8 cellular contexts compared by ENCODE assay signal in genomic region chr15:42494998-42495360, GRCh38. TPM values are rescaled to one million over a fixed set of nuclear protein-coding genes. Genes with fewer than 3 reads are reported as not detected.
A peak's percentile ranks its signal among the peaks of the same experiment; 100 is the strongest.
DNase-seq lines count a peak whose midpoint lies in the region; ATAC-seq and TF ChIP-seq lines count a peak whose summit lies in the region.

No MANE protein-coding gene starts in this region.

- no peaks in the 10 kb centered on the region for H3K27me3 ChIP-seq in SK-N-SH (ENCODE audit: insufficient read depth)
- no peaks in the 10 kb centered on the region for H3K27me3 ChIP-seq in duodenal mucosa (ENCODE audit: control insufficient read depth in 1 of 2, insufficient read depth in 2 of 2, low read length in 2 of 2)

- H3K9me2 ChIP-seq in SK-N-SH: no peaks in the 10 kb centered on the region

- peak; percentile 37 for DNase-seq in activated naive CD4-positive, alpha-beta T cell treated with Interleukin-2 at 50 U/mL for 16 hours
- no peak for DNase-seq in activated naive CD4-positive, alpha-beta T cell treated with anti-CD3 and anti-CD28 coated beads, Interleukin-2, amount 50 U/mL, for 16 hours
- peak; percentile 27 for DNase-seq in SK-N-SH
- peak in 1 of 2 donors; percentile 79 for DNase-seq in lower leg skin (ENCODE audit: low spot score in 2 of 2)
- peak; percentile 56 for DNase-seq in stromal cell of bone marrow (ENCODE audit: low read depth)
- no peak for DNase-seq in GM13977 (ENCODE audit: low spot score)

- peak in 1 of 2 experiments; percentile 64; a peak in 2 of 4 replicates for TF ChIP-seq EP300 in SK-N-SH (IDR thresholded peaks at IDR 0.05; ENCODE audit: borderline replicate concordance in 1 of 2, low read depth in 1 of 2, low read length in 1 of 2)

- H3F3A ChIP-seq in SK-N-SH (replicated peaks; ENCODE audit: insufficient read depth): peaks cover 44% of the 10 kb centered on the region

- H3K9ac ChIP-seq in SK-N-SH (peak overlapping the region; percentile 86), duodenal mucosa (ENCODE audit: low read depth in 1 of 2, low read length in 2 of 2) (peak overlapping the region; percentile 87 to 90)

- in situ Hi-C loops in GM13977 (cut with MboI; ENCODE audit: low pct_unique_long_range_greater_than_20kb, low sequenced_read_pairs, unreplicated experiment): no loop called here

- TF ChIP-seq CTCF in SK-N-SH (IDR thresholded peaks at IDR 0.05) (no peak), lower leg skin (IDR thresholded peaks at IDR 0.05) (no peak), GM13977 (IDR thresholded peaks at IDR 0.05; ENCODE audit: extremely low read depth, insufficient read depth, missing control alignments) (no peak)

- intact Hi-C loops in lower leg skin (cut with DNase I; ENCODE audit: low total_unique reads): no loop called here

- H3K4me2 ChIP-seq in SK-N-SH: peak overlapping the region; percentile 86

- no peak for ATAC-seq in GM21423 (IDR thresholded peaks at IDR 0.05; ENCODE audit: unreplicated experiment)

- H3K79me2 ChIP-seq in SK-N-SH (ENCODE audit: insufficient read depth): peaks cover 53% of the 10 kb centered on the region

- peaks cover 8 to 20% of the 10 kb centered on the region in 2 experiments for H3K4me1 ChIP-seq in SK-N-SH (ENCODE audit: control insufficient read depth in 1 of 2, insufficient read depth in 2 of 2, low read depth in 1 of 2, low read length in 1 of 2)
- H3K4me1 ChIP-seq in duodenal mucosa (ENCODE audit: control insufficient read depth in 1 of 2, insufficient read depth in 2 of 2, low read length in 2 of 2): peaks cover 16 to 36% of the 10 kb centered on the region in 2 donors

- CTCF ChIA-PET in SK-N-SH (lab: Yijun Ruan, JAX): interaction anchor here (1.3 to 1.4 kb wide), 2 partner anchors 8 to 23 kb away, joined by 3 read pairs; no protein-coding TSS in a partner anchor

- peaks cover 4% of the 10 kb centered on the region; the same call in 1 of the 2 replicates for H4K20me1 ChIP-seq in SK-N-SH (ENCODE audit: insufficient read depth)

- no peak for TF ChIP-seq POLR2A in lower leg skin (IDR thresholded peaks at IDR 0.05)

- no peaks in the 10 kb centered on the region for H3K36me3 ChIP-seq in SK-N-SH (replicated peaks in 1 of 2; ENCODE audit: control insufficient read depth in 1 of 2, insufficient read depth in 2 of 2, low read length in 1 of 2)
- H3K36me3 ChIP-seq in duodenal mucosa (ENCODE audit: control insufficient read depth in 1 of 2, insufficient read depth in 2 of 2, low read length in 2 of 2): no peaks in the 10 kb centered on the region

- peak overlapping the region; percentile 90 to 99 for H3K27ac ChIP-seq in SK-N-SH (ENCODE audit: low read depth in 2 of 2, low read length in 1 of 2)
- H3K27ac ChIP-seq in duodenal mucosa (ENCODE audit: low read depth, low read length): peak overlapping the region; percentile 82

- POLR2A ChIA-PET in SK-N-SH (lab: Yijun Ruan, JAX): interaction anchor here (0.7 to 1.5 kb wide), 4 partner anchors 12 to 219 kb away, joined by 3 to 6 read pairs (median 5); partner anchors contain the start of genes HAUS2, LRRC57 and STARD9

- no peak for TF ChIP-seq RAD21 in SK-N-SH (IDR thresholded peaks at IDR 0.05; ENCODE audit: low read length)

- H2AFZ ChIP-seq in SK-N-SH (ENCODE audit: low read depth): peak overlapping the region; percentile 74

- no peaks in the 10 kb centered on the region for H3K9me3 ChIP-seq in SK-N-SH
- no peaks in the 10 kb centered on the region for H3K9me3 ChIP-seq in duodenal mucosa (ENCODE audit: control insufficient read depth in 1 of 2, low read length in 2 of 2)

- H3K4me3 ChIP-seq in SK-N-SH (ENCODE audit: low read depth in 2 of 2, low read length in 1 of 2) (peak overlapping the region; percentile 73), duodenal mucosa (ENCODE audit: low read depth in 1 of 2, low read length in 2 of 2) (peak overlapping the region; percentile 81 to 96), lower leg skin (ENCODE audit: low read depth, poor library complexity, severe bottlenecking) (peak overlapping the region; percentile 65)

- 12% methylated on average over 10 of the region's 10 CpGs for WGBS in SK-N-SH (ENCODE audit: low lambda C conversion rate)
- WGBS in lower leg skin, 2 donors: 2 to 4% methylated on average over 10 of the region's 10 CpGs

TF ChIP-seq in SK-N-SH, 30 proteins besides CTCF, POLR2A, EP300 and RAD21:
- TF ChIP-seq USF2 (IDR thresholded peaks at IDR 0.05; ENCODE audit: borderline replicate concordance, low read depth, low read length) (no peak), SIN3A (IDR thresholded peaks at IDR 0.05; ENCODE audit: borderline replicate concordance, low read depth, low read length) (no peak), GABPA (IDR thresholded peaks at IDR 0.05; ENCODE audit: low read depth) (peak; percentile 56; the same call in 1 of the 2 replicates), YY1 (IDR thresholded peaks at IDR 0.05; ENCODE audit: low read depth) (no peak), NRF1 (IDR thresholded peaks at IDR 0.05; ENCODE audit: low read depth, low read length) (no peak)

RNA-seq across cellular contexts. Expression of gene SNAP23, which starts 0.5 kb away (rescaled TPM):
- polyA plus RNA-seq in SK-N-SH (2012; rRNA removed): 39.2 and 45.0 TPM in 2 replicates
- 52.1 and 62.7 TPM in 2 replicates for polyA plus RNA-seq in SK-N-SH (2012; cell fraction: cytosol; rRNA removed)
- polyA plus RNA-seq in SK-N-SH (2012; cell fraction: nucleus; rRNA removed): 17.6 and 52.3 TPM in 2 replicates
- total RNA-seq in lower leg skin: 10 to 100 TPM; 24.8 to 63.3 (median 42.4) TPM

RNA-seq across cellular contexts. Expression of gene ZNF106, which starts 4.0 kb away (rescaled TPM):
- 8.9 and 12.9 TPM in 2 replicates for polyA plus RNA-seq in SK-N-SH (2012; rRNA removed)
- 11.8 and 12.0 TPM in 2 replicates for polyA plus RNA-seq in SK-N-SH (2012; cell fraction: cytosol; rRNA removed)
- 5.3 and 9.7 TPM in 2 replicates for polyA plus RNA-seq in SK-N-SH (2012; cell fraction: nucleus; rRNA removed)
- total RNA-seq in lower leg skin: 10 to 100 TPM; 23.1 to 40.0 (median 31.1) TPM

RNA-seq across cellular contexts. Expression of gene LRRC57, which starts 53.6 kb away (rescaled TPM):
- polyA plus RNA-seq in SK-N-SH (2012; rRNA removed): 6.4 and 8.9 TPM in 2 replicates
- 7.9 and 8.0 TPM in 2 replicates for polyA plus RNA-seq in SK-N-SH (2012; cell fraction: cytosol; rRNA removed)
- polyA plus RNA-seq in SK-N-SH (2012; cell fraction: nucleus; rRNA removed): 6.2 and 7.8 TPM in 2 replicates
- 10 to 100 TPM; 13.0 to 29.6 (median 24.3) TPM for total RNA-seq in lower leg skin

RNA-seq across cellular contexts. Expression of gene HAUS2, which starts 53.7 kb away (rescaled TPM):
- polyA plus RNA-seq in SK-N-SH (2012; rRNA removed): 9.4 and 11.3 TPM in 2 replicates
- 12.7 and 15.0 TPM in 2 replicates for polyA plus RNA-seq in SK-N-SH (2012; cell fraction: cytosol; rRNA removed)
- 4.1 and 6.3 TPM in 2 replicates for polyA plus RNA-seq in SK-N-SH (2012; cell fraction: nucleus; rRNA removed)
- 10 to 100 TPM in 3 of 4 donors, 1 to 10 TPM in 1; 10.0 to 24.2 (median 23.7) TPM for total RNA-seq in lower leg skin

Comparison
In these comparisons a context has a peak if more than half of its experiments do, and no peak if none do; other contexts are left out.
1. DNase-seq: peak in activated naive CD4-positive, alpha-beta T cell treated with Interleukin-2 at 50 U/mL for 16 hours (single experiment), SK-N-SH (single experiment) and stromal cell of bone marrow (single experiment); none in activated naive CD4-positive, alpha-beta T cell treated with anti-CD3 and anti-CD28 coated beads, Interleukin-2, amount 50 U/mL, for 16 hours (single experiment) and GM13977 (single experiment).
2. Peak in every context shown above with its lines, with median percentiles within 50 percentile points of each other: H3K4me3 ChIP-seq.